Comparison of ENCODE assay signal across 15 cellular contexts in the genomic region with DNA sequence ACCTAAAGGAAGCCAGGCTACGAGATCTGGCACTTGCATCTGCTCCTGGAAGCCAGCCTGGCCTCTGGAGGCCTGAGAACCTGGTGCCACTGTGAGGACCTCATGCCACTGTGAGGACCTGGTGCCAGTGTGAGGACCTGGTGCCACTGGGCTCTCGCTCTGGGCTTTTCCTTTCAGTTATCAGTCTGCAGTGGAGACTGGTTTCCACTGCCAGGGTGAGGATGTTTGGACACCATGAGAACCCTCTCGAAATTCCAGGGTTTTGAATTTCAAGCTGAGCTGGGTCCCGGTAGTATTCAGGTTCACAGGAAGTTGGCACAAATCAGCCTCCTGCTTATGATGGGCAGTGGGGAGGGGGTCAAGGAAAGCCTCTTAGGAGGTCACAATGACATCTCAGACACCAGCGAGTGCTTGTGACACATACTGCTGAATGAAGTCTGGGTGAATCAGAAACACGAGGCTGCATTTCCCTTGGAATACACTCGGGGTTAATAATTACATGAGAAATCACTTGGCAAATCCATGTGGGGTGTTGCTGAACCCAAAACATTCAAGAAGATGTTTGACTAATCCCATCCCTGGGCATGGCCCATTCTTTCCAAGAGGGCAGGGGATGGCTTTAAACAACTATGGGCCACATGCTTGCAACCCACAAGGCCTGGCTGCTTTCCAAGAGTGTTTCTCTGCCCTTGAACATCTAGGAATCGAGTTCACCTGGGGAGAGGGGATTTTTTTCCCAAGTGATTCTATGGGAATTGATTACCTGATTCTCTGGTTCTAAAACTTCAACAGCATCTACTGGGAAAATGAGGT.
DNase-seq lines count a peak whose midpoint lies in the region; ATAC-seq and TF ChIP-seq lines count a peak whose summit lies in the region.
"Had no signal": no experiment of that assay in that cellular context is flagged by ENCODE, and none has a peak within 500 bp of the region (broad histone marks: within the 10 kb centered on the region; RNA-seq: fewer than 3 reads in every experiment).

No MANE protein-coding gene starts in this region.

- POLR2A ChIA-PET in activated CD4-positive, alpha-beta memory T cell treated with anti-CD3 and anti-CD28 coated beads, Interleukin-2, amount 10 ng/mL, durations not matched to agents 7 days and 5 days (lab: Charles Lee): no interaction called here

- H3K27ac Mint-ChIP-seq in activated CD8-positive, alpha-beta memory T cell treated with anti-CD3 and anti-CD28 coated beads, Interleukin-2, amount 10 ng/mL, durations not matched to agents 7 days and 5 days: no peak overlapping the region
- no peak overlapping the region for H3K27ac Mint-ChIP-seq in activated CD4-positive, alpha-beta memory T cell treated with anti-CD3 and anti-CD28 coated beads, Interleukin-2, amount 10 ng/mL, durations not matched to agents 7 days and 5 days
- H3K27ac Mint-ChIP-seq: activated T-helper 2 cell treated with anti-CD3 and anti-CD28 coated beads, Interferon-gamma antibody, Interleukin-2, Interleukin-4, amounts not matched to agents 10 μg/mL and 5 μg/mL and 100 μg/mL, durations not matched to agents 14 hours and 24 hours and 36 hours; immature natural killer cell had no signal

- no peak overlapping the region for H3K4me3 Mint-ChIP-seq in activated CD8-positive, alpha-beta memory T cell treated with anti-CD3 and anti-CD28 coated beads, Interleukin-2, amount 10 ng/mL, durations not matched to agents 7 days and 5 days
- H3K4me3 Mint-ChIP-seq in activated CD4-positive, alpha-beta memory T cell treated with anti-CD3 and anti-CD28 coated beads, Interleukin-2, amount 10 ng/mL, durations not matched to agents 7 days and 5 days: no peak overlapping the region
- H3K4me3 Mint-ChIP-seq: central memory CD8-positive, alpha-beta T cell; immature natural killer cell; nephron had no signal

- H3K27ac ChIP-seq in thoracic aorta: peak overlapping the region; percentile 72 to 81
- H3K27ac ChIP-seq: esophagus squamous epithelium had no signal

- no peak overlapping the region for H3K4me3 ChIP-seq in foreskin fibroblast (ENCODE audit: low read depth in 1 of 2, low read length in 2 of 2)
- H3K4me3 ChIP-seq in thoracic aorta: no peak overlapping the region
- H3K4me3 ChIP-seq: esophagus squamous epithelium had no signal

- H3K4me1 Mint-ChIP-seq in activated CD8-positive, alpha-beta memory T cell treated with anti-CD3 and anti-CD28 coated beads, Interleukin-2, amount 10 ng/mL, durations not matched to agents 7 days and 5 days: peaks cover 9% of the 10 kb centered on the region
- peaks cover 11% of the 10 kb centered on the region for H3K4me1 Mint-ChIP-seq in activated CD4-positive, alpha-beta memory T cell treated with anti-CD3 and anti-CD28 coated beads, Interleukin-2, amount 10 ng/mL, durations not matched to agents 7 days and 5 days
- H3K4me1 Mint-ChIP-seq: immature natural killer cell had no signal

- no peak for ATAC-seq in activated CD8-positive, alpha-beta memory T cell treated with anti-CD3 and anti-CD28 coated beads, Interleukin-2, amount 10 ng/mL, durations not matched to agents 7 days and 5 days
- ATAC-seq in thoracic aorta (ENCODE audit: insufficient number of reproducible peaks, low FRiP score, low read depth) (no peak), GM18858 (IDR thresholded peaks at IDR 0.05; ENCODE audit: unreplicated experiment) (no peak), GM21786 (IDR thresholded peaks at IDR 0.05; ENCODE audit: unreplicated experiment) (no peak)

- H3K36me3 ChIP-seq in thoracic aorta: no peaks in the 10 kb centered on the region
- H3K36me3 ChIP-seq: esophagus squamous epithelium had no signal

- no peaks in the 10 kb centered on the region for H3K9me3 ChIP-seq in thoracic aorta
- H3K9me3 ChIP-seq: esophagus squamous epithelium had no signal

- H3K27me3 Mint-ChIP-seq in activated CD8-positive, alpha-beta memory T cell treated with anti-CD3 and anti-CD28 coated beads, Interleukin-2, amount 10 ng/mL, durations not matched to agents 7 days and 5 days: peaks cover 20% of the 10 kb centered on the region
- peaks cover 3% of the 10 kb centered on the region for H3K27me3 Mint-ChIP-seq in activated CD4-positive, alpha-beta memory T cell treated with anti-CD3 and anti-CD28 coated beads, Interleukin-2, amount 10 ng/mL, durations not matched to agents 7 days and 5 days

- TF ChIP-seq CTCF in foreskin fibroblast (IDR thresholded peaks at IDR 0.05; ENCODE audit: low read depth, low read length): no peak
- no peak for TF ChIP-seq CTCF in thoracic aorta (IDR thresholded peaks at IDR 0.05)

- peak; percentile 30 for DNase-seq in activated CD8-positive, alpha-beta memory T cell treated with anti-CD3 and anti-CD28 coated beads, Interleukin-2, amount 50 U/mL, for 48 hours
- DNase-seq in activated CD8-positive, alpha-beta memory T cell treated with anti-CD3 and anti-CD28 coated beads, Interleukin-2, amount 10 ng/mL, durations not matched to agents 7 days and 5 days: no peak
- DNase-seq in NCI-H2029 treated with DMSO at 0.1 percent for 48 hours (lab: John Stamatoyannopoulos, UW) (peak; percentile 43), foreskin fibroblast (peak; percentile 29 to 54), thoracic aorta (ENCODE audit: low spot score) (no peak)
- no peak for DNase-seq in activated CD4-positive, alpha-beta memory T cell treated with anti-CD3 and anti-CD28 coated beads, Interleukin-2, amount 10 ng/mL, durations not matched to agents 7 days and 5 days
- DNase-seq: esophagus squamous epithelium, GDM1, immature natural killer cell, NCI-H526 treated with DMSO at 0.1 percent for 48 hours had no signal

- H3K9me3 Mint-ChIP-seq in activated CD8-positive, alpha-beta memory T cell treated with anti-CD3 and anti-CD28 coated beads, Interleukin-2, amount 10 ng/mL, durations not matched to agents 7 days and 5 days (ENCODE audit: low read depth): no peaks in the 10 kb centered on the region
- no peaks in the 10 kb centered on the region for H3K9me3 Mint-ChIP-seq in activated CD4-positive, alpha-beta memory T cell treated with anti-CD3 and anti-CD28 coated beads, Interleukin-2, amount 10 ng/mL, durations not matched to agents 7 days and 5 days
- H3K9me3 Mint-ChIP-seq: activated T-helper 2 cell treated with anti-CD3 and anti-CD28 coated beads, Interferon-gamma antibody, Interleukin-2, Interleukin-4, amounts not matched to agents 10 μg/mL and 5 μg/mL and 100 μg/mL, durations not matched to agents 14 hours and 24 hours and 36 hours; central memory CD8-positive, alpha-beta T cell; nephron had no signal

- CTCF ChIA-PET in activated CD8-positive, alpha-beta memory T cell treated with anti-CD3 and anti-CD28 coated beads, Interleukin-2, amount 10 ng/mL, durations not matched to agents 7 days and 5 days (lab: Charles Lee): no interaction called here
- CTCF ChIA-PET in activated CD4-positive, alpha-beta memory T cell treated with anti-CD3 and anti-CD28 coated beads, Interleukin-2, amount 10 ng/mL, durations not matched to agents 7 days and 5 days (lab: Charles Lee): no interaction called here

- H3K27me3 ChIP-seq in thoracic aorta (replicated peaks; ENCODE audit: insufficient read depth): no peaks in the 10 kb centered on the region

- peaks cover 25 to 34% of the 10 kb centered on the region in 2 donors for H3K4me1 ChIP-seq in thoracic aorta (ENCODE audit: control insufficient read depth in 1 of 2, low read depth in 2 of 2)

- no peaks in the 10 kb centered on the region for H3K36me3 Mint-ChIP-seq in activated CD8-positive, alpha-beta memory T cell treated with anti-CD3 and anti-CD28 coated beads, Interleukin-2, amount 10 ng/mL, durations not matched to agents 7 days and 5 days
- no peaks in the 10 kb centered on the region for H3K36me3 Mint-ChIP-seq in activated CD4-positive, alpha-beta memory T cell treated with anti-CD3 and anti-CD28 coated beads, Interleukin-2, amount 10 ng/mL, durations not matched to agents 7 days and 5 days (ENCODE audit: low read depth)
- H3K36me3 Mint-ChIP-seq: immature natural killer cell had no signal

Comparison
In these comparisons a context has a peak if more than half of its experiments do, and no peak if none do; other contexts are left out.
1. DNase-seq: peak in activated CD8-positive, alpha-beta memory T cell treated with anti-CD3 and anti-CD28 coated beads, Interleukin-2, amount 50 U/mL, for 48 hours (single experiment), NCI-H2029 treated with DMSO at 0.1 percent for 48 hours (single experiment) and foreskin fibroblast (2 of 2); none in activated CD8-positive, alpha-beta memory T cell treated with anti-CD3 and anti-CD28 coated beads, Interleukin-2, amount 10 ng/mL, durations not matched to agents 7 days and 5 days (single experiment), thoracic aorta (single experiment) and activated CD4-positive, alpha-beta memory T cell treated with anti-CD3 and anti-CD28 coated beads, Interleukin-2, amount 10 ng/mL, durations not matched to agents 7 days and 5 days (single experiment).